In genomic region chr17:81927653-81928496, GRCh38 we compare ENCODE assay signal across 1 cellular context.
TF ChIP-seq lines count a peak whose summit lies in the region.

MAFG (minus strand) TSS chr17:81927735; CDS start chr17:81923185, 4,550 bp downstream.

TF ChIP-seq in SK-N-SH, 30 proteins besides CTCF, POLR2A, EP300 and RAD21 (continued from another document):
- peak; percentile 96 for TF ChIP-seq USF2 (IDR thresholded peaks at IDR 0.05; ENCODE audit: borderline replicate concordance, low read depth, low read length)
